7 cellular contexts compared by ENCODE assay signal in the genomic region with DNA sequence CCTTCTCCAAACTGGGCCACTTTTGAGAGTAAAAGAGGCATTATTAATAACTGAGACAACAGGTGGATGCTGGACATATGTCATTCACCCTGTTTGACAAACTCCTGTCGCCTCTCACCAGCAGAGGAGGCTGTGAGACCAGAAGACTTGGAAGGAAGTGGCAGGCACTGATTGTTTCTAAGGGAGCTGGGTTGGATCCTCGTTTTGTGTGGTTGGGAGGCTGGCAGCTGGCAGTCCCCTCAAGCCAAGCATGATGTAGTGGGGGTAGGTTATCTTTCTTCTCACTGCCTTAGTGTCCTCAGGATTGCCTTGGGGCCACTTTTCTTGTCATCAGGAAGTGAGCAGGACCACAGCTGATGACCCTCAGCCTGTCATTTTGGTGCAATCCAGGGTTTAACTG.
A peak's percentile ranks its signal among the peaks of the same experiment; 100 is the strongest.
DNase-seq lines count a peak whose midpoint lies in the region; ATAC-seq, FAIRE-seq and TF ChIP-seq lines count a peak whose summit lies in the region.

No MANE protein-coding gene starts in this region.

- peaks cover 43% of the 10 kb centered on the region for H3K4me1 Mint-ChIP-seq in nephron progenitor cell

- no peak for FAIRE-seq in bronchial epithelial cell (lab: Jason Lieb, UNC)

- peaks cover 10% of the 10 kb centered on the region for H3K9me3 Mint-ChIP-seq in nephron progenitor cell

- no peaks in the 10 kb centered on the region for H3K36me3 ChIP-seq in bronchial epithelial cell (ENCODE audit: control insufficient read depth, insufficient read depth, low read length)

- peaks cover 5% of the 10 kb centered on the region for H3K36me3 Mint-ChIP-seq in nephron progenitor cell (ENCODE audit: low read depth)

- ATAC-seq in GM19463 (IDR thresholded peaks at IDR 0.05; ENCODE audit: unreplicated experiment): no peak

- TF ChIP-seq CTCF in bronchial epithelial cell (IDR thresholded peaks at IDR 0.05; ENCODE audit: insufficient read depth, low read length, severe bottlenecking): peak; percentile 84
- TF ChIP-seq CTCF in nephron progenitor cell (IDR thresholded peaks at IDR 0.05): peak; percentile 35

- no peaks in the 10 kb centered on the region for H3K27me3 ChIP-seq in bronchial epithelial cell (ENCODE audit: control insufficient read depth, insufficient read depth, low read length)

- no peak overlapping the region for H3K4me3 ChIP-seq in Jurkat, Clone E6-1 (ENCODE audit: low read length)
- no peak overlapping the region for H3K4me3 ChIP-seq in bronchial epithelial cell (ENCODE audit: low read depth, low read length)

- H3K27me3 Mint-ChIP-seq in nephron progenitor cell (ENCODE audit: low read depth, poor library complexity): peaks cover 5% of the 10 kb centered on the region

- DNase-seq in ELR (ENCODE audit: low read depth): peak; percentile 55
- DNase-seq in Jurkat, Clone E6-1 (ENCODE audit: low read depth, low spot score): peak; percentile 39
- DNase-seq in bronchial epithelial cell (ENCODE audit: low read depth): peak; percentile 62
- peak; percentile 23 for DNase-seq in nephron progenitor cell
- no peak for DNase-seq in GF-D8 (lab: John Stamatoyannopoulos, UW)
- no peak for DNase-seq in SW 1271 (lab: John Stamatoyannopoulos, UW)

- peak overlapping the region; percentile 87 for H3K27ac Mint-ChIP-seq in nephron progenitor cell

- no peak overlapping the region for H3K4me3 Mint-ChIP-seq in nephron progenitor cell

Comparison
In these comparisons a context has a peak if more than half of its experiments do, and no peak if none do; other contexts are left out.
1. DNase-seq: peak in ELR (single experiment), Jurkat, Clone E6-1 (single experiment), bronchial epithelial cell (single experiment) and nephron progenitor cell (single experiment); none in GF-D8 (single experiment) and SW 1271 (0 of 2).